Comparison of ENCODE assay signal across 8 cellular contexts in genomic region chr9:129080608-129081387, GRCh38. TPM values are rescaled to one million over a fixed set of nuclear protein-coding genes. Genes with fewer than 3 reads are reported as not detected.
A peak's percentile ranks its signal among the peaks of the same experiment; 100 is the strongest.
DNase-seq lines count a peak whose midpoint lies in the region; FAIRE-seq and TF ChIP-seq lines count a peak whose summit lies in the region.

A gene with protein sequence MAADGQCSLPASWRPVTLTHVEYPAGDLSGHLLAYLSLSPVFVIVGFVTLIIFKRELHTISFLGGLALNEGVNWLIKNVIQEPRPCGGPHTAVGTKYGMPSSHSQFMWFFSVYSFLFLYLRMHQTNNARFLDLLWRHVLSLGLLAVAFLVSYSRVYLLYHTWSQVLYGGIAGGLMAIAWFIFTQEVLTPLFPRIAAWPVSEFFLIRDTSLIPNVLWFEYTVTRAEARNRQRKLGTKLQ (plus strand): TSS chr9:129081111. CDS start chr9:129081132, 21 bp downstream.

- H3K14ac ChIP-seq in neuronal stem cell (ENCODE audit: low read length): peak within 1 kb of the TSS; percentile 39

- no peaks in the 10 kb centered on the region for H3K9me3 Mint-ChIP-seq in activated naive CD4-positive, alpha-beta T cell treated with anti-CD3 and anti-CD28 coated beads for 36 hours

- no peaks in the 10 kb centered on the region for H3K9me3 ChIP-seq in neuronal stem cell (replicated peaks in 1 of 2; ENCODE audit: control insufficient read depth in 2 of 2, insufficient read depth in 1 of 2, low read depth in 1 of 2, low read length in 2 of 2)

- peak within 1 kb of the TSS; percentile 98 for H3K18ac ChIP-seq in neuronal stem cell (ENCODE audit: low read length)

- no peaks in the 10 kb centered on the region for H3K27me3 Mint-ChIP-seq in activated naive CD4-positive, alpha-beta T cell treated with anti-CD3 and anti-CD28 coated beads for 36 hours (ENCODE audit: low read depth)

- peaks cover 27% of the 10 kb centered on the region for H3K4me1 Mint-ChIP-seq in activated naive CD4-positive, alpha-beta T cell treated with anti-CD3 and anti-CD28 coated beads for 36 hours (ENCODE audit: low read depth)

- peak within 1 kb of the TSS; percentile 91 for H2BK5ac ChIP-seq in neuronal stem cell (ENCODE audit: low read length)

- H3K4me3 ChIP-seq in HFF-Myc (replicated peaks; ENCODE audit: low read depth, low read length): peak within 1 kb of the TSS; percentile 80
- peak within 1 kb of the TSS; percentile 77 to 90 for H3K4me3 ChIP-seq in neuronal stem cell (ENCODE audit: low read length in 2 of 2)

- no peak within 1 kb of the TSS for H2BK15ac ChIP-seq in neuronal stem cell (ENCODE audit: low read length)

- WGBS in neuronal stem cell (ENCODE audit: extremely low coverage in 2 of 2, insufficient read length in 2 of 2, insufficient replicate concordance in 1 of 2), 2 donors: no CpG with 5 or more reads among the region's 70 CpGs

- peaks cover 0 to 8% of the 10 kb centered on the region in 2 donors for H3K4me1 ChIP-seq in neuronal stem cell (ENCODE audit: control insufficient read depth in 2 of 2, insufficient read depth in 1 of 2, low read depth in 1 of 2, low read length in 2 of 2)

- H2AFZ ChIP-seq in neuronal stem cell (ENCODE audit: low read length): peak within 1 kb of the TSS; percentile 97

- H2BK12ac ChIP-seq in neuronal stem cell (ENCODE audit: low read length): no peak within 1 kb of the TSS

- H2BK120ac ChIP-seq in neuronal stem cell (ENCODE audit: low read depth, low read length): peak within 1 kb of the TSS; percentile 57

- no peak for TF ChIP-seq CTCF in HFF-Myc (IDR thresholded peaks at IDR 0.05; ENCODE audit: low read depth, low read length, missing control alignments)

- H3K23ac ChIP-seq in neuronal stem cell (ENCODE audit: low read depth, low read length, poor library complexity): peak within 1 kb of the TSS; percentile 82

- peak within 1 kb of the TSS; percentile 88 for H3K4me2 ChIP-seq in neuronal stem cell (ENCODE audit: insufficient read depth, low read length, poor library complexity, severe bottlenecking)

- no peaks in the 10 kb centered on the region for H3K27me3 ChIP-seq in neuronal stem cell (ENCODE audit: control insufficient read depth in 3 of 3, insufficient read depth in 3 of 3, low read depth in 1 of 3, low read length in 3 of 3)

- H3K9ac ChIP-seq in neuronal stem cell (ENCODE audit: low read depth, low read length, poor library complexity): peak within 1 kb of the TSS; percentile 96

- peak; percentile 91 for FAIRE-seq in frontal cortex (lab: Jason Lieb, UNC)

- H2AK5ac ChIP-seq in neuronal stem cell (ENCODE audit: low read depth, low read length): peak within 1 kb of the TSS; percentile 95

- peak within 1 kb of the TSS; percentile 71 for H3K27ac ChIP-seq in neuronal stem cell (replicated peaks; ENCODE audit: low read length)
- peak within 1 kb of the TSS; percentile 82 for H3K27ac ChIP-seq in substantia nigra (ENCODE audit: low read depth, low read length, poor library complexity, severe bottlenecking)

- no peak within 1 kb of the TSS for H4K8ac ChIP-seq in neuronal stem cell (ENCODE audit: low read depth, low read length)

- no peaks in the 10 kb centered on the region for H3K36me3 Mint-ChIP-seq in activated naive CD4-positive, alpha-beta T cell treated with anti-CD3 and anti-CD28 coated beads for 36 hours (ENCODE audit: low read depth)

- H3K4ac ChIP-seq in neuronal stem cell (ENCODE audit: low read length): peak within 1 kb of the TSS; percentile 93

- H4K91ac ChIP-seq in neuronal stem cell (ENCODE audit: low read depth, low read length, poor library complexity): no peak within 1 kb of the TSS

- peak within 1 kb of the TSS; percentile 83 for H3K4me3 Mint-ChIP-seq in activated naive CD4-positive, alpha-beta T cell treated with anti-CD3 and anti-CD28 coated beads for 36 hours

- CTCF ChIA-PET in activated naive CD4-positive, alpha-beta T cell treated with anti-CD3 and anti-CD28 coated beads for 36 hours (lab: Charles Lee): interaction anchor here (0.6 to 0.8 kb wide), 4 partner anchors 30 to 153 kb away, joined by 3 to 4 read pairs (median 3); partner anchors contain the start of genes CRAT and PTPA

- peaks cover 10% of the 10 kb centered on the region for H3K79me1 ChIP-seq in neuronal stem cell (ENCODE audit: low read depth, low read length)

- peak within 1 kb of the TSS; percentile 46 for H3K27ac Mint-ChIP-seq in activated naive CD4-positive, alpha-beta T cell treated with anti-CD3 and anti-CD28 coated beads for 36 hours

- peak; percentile 100 for DNase-seq in GM03348 (ENCODE audit: low spot score)
- DNase-seq in HFF-Myc (ENCODE audit: extremely low read depth, low read depth): peak; percentile 95
- DNase-seq in NAMALWA (ENCODE audit: low spot score): peak; percentile 99
- DNase-seq in SK-N-DZ (ENCODE audit: low spot score): peak; percentile 99
- DNase-seq in activated naive CD4-positive, alpha-beta T cell treated with anti-CD3 and anti-CD28 coated beads for 36 hours: peak; percentile 99
- DNase-seq in frontal cortex (ENCODE audit: low spot score in 2 of 2): peak; percentile 98 to 99
- DNase-seq in neuronal stem cell (ENCODE audit: low spot score): peak; percentile 99
- peak; percentile 91 to 100 (median 98) for DNase-seq in substantia nigra (lab: John Stamatoyannopoulos, UW)

- intact Hi-C loops in activated naive CD4-positive, alpha-beta T cell treated with anti-CD3 and anti-CD28 coated beads for 36 hours (cut with micrococcal nuclease): loop anchor here (1.0 to 2.0 kb wide), 6 partner anchors 11 to 528 kb away; partner anchors contain the start of genes CRAT, DOLK, MIGA2 and NUP188

- peaks cover 10 to 26% of the 10 kb centered on the region in 2 donors for H3K36me3 ChIP-seq in neuronal stem cell (replicated peaks in 1 of 2; ENCODE audit: control insufficient read depth in 2 of 2, insufficient read depth in 2 of 2, low read length in 2 of 2)

RNA-seq across cellular contexts. Expression of the gene that starts here (rescaled TPM):
- 56.8 and 59.2 TPM in 2 replicates for polyA plus RNA-seq in SK-N-DZ (2014; cell fraction: cytosol; rRNA removed)
- polyA plus RNA-seq in SK-N-DZ (2014; cell fraction: nucleus; rRNA removed): 39.0 and 39.1 TPM in 2 replicates
- 10 to 100 TPM; 15.5 to 19.9 TPM for total RNA-seq in activated naive CD4-positive, alpha-beta T cell treated with anti-CD3 and anti-CD28 coated beads for 36 hours
- 16.7 TPM for total RNA-seq in frontal cortex
- polyA plus RNA-seq in neuronal stem cell (2013, experiment 1 of 2): 34.9 TPM
- 34.1 TPM for polyA plus RNA-seq in neuronal stem cell (2013, experiment 2 of 2)

Comparison
In these comparisons a context has a peak if more than half of its experiments do, and no peak if none do; other contexts are left out.
1. Peak in every context shown above with its lines: DNase-seq, H3K4me3 ChIP-seq and H3K27ac ChIP-seq.